1 cellular context compared by ENCODE assay signal in the genomic region with DNA sequence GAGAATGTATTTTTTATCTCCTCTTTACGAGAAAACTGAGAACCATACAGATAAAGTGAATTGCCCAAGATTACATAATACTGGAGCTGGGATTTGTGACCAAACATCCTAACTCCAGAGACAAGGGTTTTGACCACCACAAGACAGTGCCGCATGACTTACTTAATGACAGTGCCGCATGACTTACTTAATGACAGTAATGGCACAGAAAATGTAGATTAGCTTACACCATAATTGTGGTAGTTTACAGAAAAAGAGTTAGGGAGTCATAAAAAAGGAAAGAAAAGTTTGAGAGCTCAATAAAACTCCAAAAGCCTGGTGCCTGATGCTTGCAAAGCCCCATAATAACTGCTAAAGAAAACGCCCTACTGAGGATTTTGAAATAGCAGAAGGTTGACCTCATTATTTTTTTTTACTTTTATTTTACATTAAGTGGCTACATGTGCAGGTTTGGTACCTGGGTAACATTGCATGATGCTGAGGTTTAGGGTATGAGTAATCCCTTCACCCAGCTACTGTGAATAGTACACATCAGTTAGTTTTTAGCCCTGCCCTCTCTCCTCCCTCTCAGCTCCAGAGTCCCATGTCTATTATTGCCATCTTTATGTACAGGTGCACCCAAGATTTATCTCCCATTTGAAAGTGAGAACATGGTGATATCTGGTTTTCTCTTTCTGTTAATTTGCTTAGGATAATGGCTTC.
TF ChIP-seq lines count a peak whose summit lies in the region.

No MANE protein-coding gene starts in this region.

TF ChIP-seq in HEK293, 187 proteins besides CTCF, POLR2A, EP300 and RAD21 (continued from another document and continues in another):
- TF ChIP-seq, protein P1, sequence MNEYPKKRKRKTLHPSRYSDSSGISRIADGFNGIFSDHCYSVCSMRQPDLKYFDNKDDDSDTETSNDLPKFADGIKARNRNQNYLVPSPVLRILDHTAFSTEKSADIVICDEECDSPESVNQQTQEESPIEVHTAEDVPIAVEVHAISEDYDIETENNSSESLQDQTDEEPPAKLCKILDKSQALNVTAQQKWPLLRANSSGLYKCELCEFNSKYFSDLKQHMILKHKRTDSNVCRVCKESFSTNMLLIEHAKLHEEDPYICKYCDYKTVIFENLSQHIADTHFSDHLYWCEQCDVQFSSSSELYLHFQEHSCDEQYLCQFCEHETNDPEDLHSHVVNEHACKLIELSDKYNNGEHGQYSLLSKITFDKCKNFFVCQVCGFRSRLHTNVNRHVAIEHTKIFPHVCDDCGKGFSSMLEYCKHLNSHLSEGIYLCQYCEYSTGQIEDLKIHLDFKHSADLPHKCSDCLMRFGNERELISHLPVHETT (tag by site-specific recombination; IDR thresholded peaks at IDR 0.05): no peak
- no peak for TF ChIP-seq REPIN1 (tag by site-specific recombination; IDR thresholded peaks at IDR 0.05; ENCODE audit: low read depth)
- no peak for TF ChIP-seq ZNF416 (tag by site-specific recombination; IDR thresholded peaks at IDR 0.05)
- no peak for TF ChIP-seq ZNF221 (tag by site-specific recombination; IDR thresholded peaks at IDR 0.05; ENCODE audit: borderline replicate concordance)
- no peak for TF ChIP-seq ZNF112 (tag by site-specific recombination; IDR thresholded peaks at IDR 0.05)
- TF ChIP-seq ZNF596 (tag by site-specific recombination; IDR thresholded peaks at IDR 0.05): no peak
- TF ChIP-seq, protein P2, sequence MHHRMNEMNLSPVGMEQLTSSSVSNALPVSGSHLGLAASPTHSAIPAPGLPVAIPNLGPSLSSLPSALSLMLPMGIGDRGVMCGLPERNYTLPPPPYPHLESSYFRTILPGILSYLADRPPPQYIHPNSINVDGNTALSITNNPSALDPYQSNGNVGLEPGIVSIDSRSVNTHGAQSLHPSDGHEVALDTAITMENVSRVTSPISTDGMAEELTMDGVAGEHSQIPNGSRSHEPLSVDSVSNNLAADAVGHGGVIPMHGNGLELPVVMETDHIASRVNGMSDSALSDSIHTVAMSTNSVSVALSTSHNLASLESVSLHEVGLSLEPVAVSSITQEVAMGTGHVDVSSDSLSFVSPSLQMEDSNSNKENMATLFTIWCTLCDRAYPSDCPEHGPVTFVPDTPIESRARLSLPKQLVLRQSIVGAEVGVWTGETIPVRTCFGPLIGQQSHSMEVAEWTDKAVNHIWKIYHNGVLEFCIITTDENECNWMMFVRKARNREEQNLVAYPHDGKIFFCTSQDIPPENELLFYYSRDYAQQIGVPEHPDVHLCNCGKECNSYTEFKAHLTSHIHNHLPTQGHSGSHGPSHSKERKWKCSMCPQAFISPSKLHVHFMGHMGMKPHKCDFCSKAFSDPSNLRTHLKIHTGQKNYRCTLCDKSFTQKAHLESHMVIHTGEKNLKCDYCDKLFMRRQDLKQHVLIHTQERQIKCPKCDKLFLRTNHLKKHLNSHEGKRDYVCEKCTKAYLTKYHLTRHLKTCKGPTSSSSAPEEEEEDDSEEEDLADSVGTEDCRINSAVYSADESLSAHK (tag by site-specific recombination; IDR thresholded peaks at IDR 0.05): 0 out of 2 replicates have a peak, but pooled peaks have one; percentile 37
- TF ChIP-seq ZNF658 (tag by site-specific recombination; IDR thresholded peaks at IDR 0.05): no peak
- TF ChIP-seq, protein P3, sequence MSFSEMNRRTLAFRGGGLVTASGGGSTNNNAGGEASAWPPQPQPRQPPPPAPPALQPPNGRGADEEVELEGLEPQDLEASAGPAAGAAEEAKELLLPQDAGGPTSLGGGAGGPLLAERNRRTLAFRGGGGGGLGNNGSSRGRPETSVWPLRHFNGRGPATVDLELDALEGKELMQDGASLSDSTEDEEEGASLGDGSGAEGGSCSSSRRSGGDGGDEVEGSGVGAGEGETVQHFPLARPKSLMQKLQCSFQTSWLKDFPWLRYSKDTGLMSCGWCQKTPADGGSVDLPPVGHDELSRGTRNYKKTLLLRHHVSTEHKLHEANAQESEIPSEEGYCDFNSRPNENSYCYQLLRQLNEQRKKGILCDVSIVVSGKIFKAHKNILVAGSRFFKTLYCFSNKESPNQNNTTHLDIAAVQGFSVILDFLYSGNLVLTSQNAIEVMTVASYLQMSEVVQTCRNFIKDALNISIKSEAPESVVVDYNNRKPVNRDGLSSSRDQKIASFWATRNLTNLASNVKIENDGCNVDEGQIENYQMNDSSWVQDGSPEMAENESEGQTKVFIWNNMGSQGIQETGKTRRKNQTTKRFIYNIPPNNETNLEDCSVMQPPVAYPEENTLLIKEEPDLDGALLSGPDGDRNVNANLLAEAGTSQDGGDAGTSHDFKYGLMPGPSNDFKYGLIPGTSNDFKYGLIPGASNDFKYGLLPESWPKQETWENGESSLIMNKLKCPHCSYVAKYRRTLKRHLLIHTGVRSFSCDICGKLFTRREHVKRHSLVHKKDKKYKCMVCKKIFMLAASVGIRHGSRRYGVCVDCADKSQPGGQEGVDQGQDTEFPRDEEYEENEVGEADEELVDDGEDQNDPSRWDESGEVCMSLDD (tag by site-specific recombination; IDR thresholded peaks at IDR 0.05): no peak
- peak; percentile 87 for TF ChIP-seq TRIM28 (IDR thresholded peaks at IDR 0.05; ENCODE audit: borderline replicate concordance, low read length)
- no peak for TF ChIP-seq ZNF777 (tag by site-specific recombination; IDR thresholded peaks at IDR 0.05; ENCODE audit: borderline replicate concordance)
- TF ChIP-seq ZNF354C (tag by site-specific recombination; IDR thresholded peaks at IDR 0.05; ENCODE audit: borderline replicate concordance, low read depth): no peak
- TF ChIP-seq ZNF776 (tag by site-specific recombination; IDR thresholded peaks at IDR 0.05; ENCODE audit: borderline replicate concordance): no peak
- no peak for TF ChIP-seq ZNF473 (tag by site-specific recombination; IDR thresholded peaks at IDR 0.05)
- TF ChIP-seq ZNF560 (tag by site-specific recombination; IDR thresholded peaks at IDR 0.05; ENCODE audit: borderline replicate concordance): no peak
- TF ChIP-seq, protein P4, sequence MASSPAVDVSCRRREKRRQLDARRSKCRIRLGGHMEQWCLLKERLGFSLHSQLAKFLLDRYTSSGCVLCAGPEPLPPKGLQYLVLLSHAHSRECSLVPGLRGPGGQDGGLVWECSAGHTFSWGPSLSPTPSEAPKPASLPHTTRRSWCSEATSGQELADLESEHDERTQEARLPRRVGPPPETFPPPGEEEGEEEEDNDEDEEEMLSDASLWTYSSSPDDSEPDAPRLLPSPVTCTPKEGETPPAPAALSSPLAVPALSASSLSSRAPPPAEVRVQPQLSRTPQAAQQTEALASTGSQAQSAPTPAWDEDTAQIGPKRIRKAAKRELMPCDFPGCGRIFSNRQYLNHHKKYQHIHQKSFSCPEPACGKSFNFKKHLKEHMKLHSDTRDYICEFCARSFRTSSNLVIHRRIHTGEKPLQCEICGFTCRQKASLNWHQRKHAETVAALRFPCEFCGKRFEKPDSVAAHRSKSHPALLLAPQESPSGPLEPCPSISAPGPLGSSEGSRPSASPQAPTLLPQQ (tag by site-specific recombination; IDR thresholded peaks at IDR 0.05): peak; percentile 13; the same call in 1 of the 2 replicates
- TF ChIP-seq, protein P5, sequence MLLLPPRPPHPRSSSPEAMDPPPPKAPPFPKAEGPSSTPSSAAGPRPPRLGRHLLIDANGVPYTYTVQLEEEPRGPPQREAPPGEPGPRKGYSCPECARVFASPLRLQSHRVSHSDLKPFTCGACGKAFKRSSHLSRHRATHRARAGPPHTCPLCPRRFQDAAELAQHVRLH (tag by site-specific recombination; IDR thresholded peaks at IDR 0.05): no peak
- no peak for TF ChIP-seq ZNF555 (tag by site-specific recombination; conservative IDR thresholded peaks at IDR 0.05)
- no peak for TF ChIP-seq ZNF274 (IDR thresholded peaks at IDR 0.05; ENCODE audit: low read length)
- TF ChIP-seq ZNF274 (tag by site-specific recombination; IDR thresholded peaks at IDR 0.05; ENCODE audit: borderline replicate concordance): no peak
- TF ChIP-seq ZNF157 (tag by site-specific recombination; IDR thresholded peaks at IDR 0.05): no peak
- TF ChIP-seq, protein P6, sequence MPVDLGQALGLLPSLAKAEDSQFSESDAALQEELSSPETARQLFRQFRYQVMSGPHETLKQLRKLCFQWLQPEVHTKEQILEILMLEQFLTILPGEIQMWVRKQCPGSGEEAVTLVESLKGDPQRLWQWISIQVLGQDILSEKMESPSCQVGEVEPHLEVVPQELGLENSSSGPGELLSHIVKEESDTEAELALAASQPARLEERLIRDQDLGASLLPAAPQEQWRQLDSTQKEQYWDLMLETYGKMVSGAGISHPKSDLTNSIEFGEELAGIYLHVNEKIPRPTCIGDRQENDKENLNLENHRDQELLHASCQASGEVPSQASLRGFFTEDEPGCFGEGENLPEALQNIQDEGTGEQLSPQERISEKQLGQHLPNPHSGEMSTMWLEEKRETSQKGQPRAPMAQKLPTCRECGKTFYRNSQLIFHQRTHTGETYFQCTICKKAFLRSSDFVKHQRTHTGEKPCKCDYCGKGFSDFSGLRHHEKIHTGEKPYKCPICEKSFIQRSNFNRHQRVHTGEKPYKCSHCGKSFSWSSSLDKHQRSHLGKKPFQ (tag by site-specific recombination; IDR thresholded peaks at IDR 0.05): no peak
- TF ChIP-seq ZNF585B (tag by site-specific recombination; IDR thresholded peaks at IDR 0.05): no peak
- TF ChIP-seq, protein P7, sequence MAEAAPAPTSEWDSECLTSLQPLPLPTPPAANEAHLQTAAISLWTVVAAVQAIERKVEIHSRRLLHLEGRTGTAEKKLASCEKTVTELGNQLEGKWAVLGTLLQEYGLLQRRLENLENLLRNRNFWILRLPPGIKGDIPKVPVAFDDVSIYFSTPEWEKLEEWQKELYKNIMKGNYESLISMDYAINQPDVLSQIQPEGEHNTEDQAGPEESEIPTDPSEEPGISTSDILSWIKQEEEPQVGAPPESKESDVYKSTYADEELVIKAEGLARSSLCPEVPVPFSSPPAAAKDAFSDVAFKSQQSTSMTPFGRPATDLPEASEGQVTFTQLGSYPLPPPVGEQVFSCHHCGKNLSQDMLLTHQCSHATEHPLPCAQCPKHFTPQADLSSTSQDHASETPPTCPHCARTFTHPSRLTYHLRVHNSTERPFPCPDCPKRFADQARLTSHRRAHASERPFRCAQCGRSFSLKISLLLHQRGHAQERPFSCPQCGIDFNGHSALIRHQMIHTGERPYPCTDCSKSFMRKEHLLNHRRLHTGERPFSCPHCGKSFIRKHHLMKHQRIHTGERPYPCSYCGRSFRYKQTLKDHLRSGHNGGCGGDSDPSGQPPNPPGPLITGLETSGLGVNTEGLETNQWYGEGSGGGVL (tag by site-specific recombination; IDR thresholded peaks at IDR 0.05): no peak
- TF ChIP-seq ZNF707 (tag by site-specific recombination; IDR thresholded peaks at IDR 0.05): no peak
- no peak for TF ChIP-seq ZFP3 (tag by site-specific recombination; IDR thresholded peaks at IDR 0.05; ENCODE audit: low read depth)
- TF ChIP-seq GLIS2 (tag by site-specific recombination; IDR thresholded peaks at IDR 0.05): no peak
- TF ChIP-seq ZNF768 (tag by site-specific recombination; IDR thresholded peaks at IDR 0.05): no peak
- TF ChIP-seq KLF1 (tag by site-specific recombination; IDR thresholded peaks at IDR 0.05): no peak
- TF ChIP-seq ZNF335 (tag by site-specific recombination; conservative IDR thresholded peaks at IDR 0.05): no peak; the same call in 1 of the 2 replicates
- TF ChIP-seq, protein P8, sequence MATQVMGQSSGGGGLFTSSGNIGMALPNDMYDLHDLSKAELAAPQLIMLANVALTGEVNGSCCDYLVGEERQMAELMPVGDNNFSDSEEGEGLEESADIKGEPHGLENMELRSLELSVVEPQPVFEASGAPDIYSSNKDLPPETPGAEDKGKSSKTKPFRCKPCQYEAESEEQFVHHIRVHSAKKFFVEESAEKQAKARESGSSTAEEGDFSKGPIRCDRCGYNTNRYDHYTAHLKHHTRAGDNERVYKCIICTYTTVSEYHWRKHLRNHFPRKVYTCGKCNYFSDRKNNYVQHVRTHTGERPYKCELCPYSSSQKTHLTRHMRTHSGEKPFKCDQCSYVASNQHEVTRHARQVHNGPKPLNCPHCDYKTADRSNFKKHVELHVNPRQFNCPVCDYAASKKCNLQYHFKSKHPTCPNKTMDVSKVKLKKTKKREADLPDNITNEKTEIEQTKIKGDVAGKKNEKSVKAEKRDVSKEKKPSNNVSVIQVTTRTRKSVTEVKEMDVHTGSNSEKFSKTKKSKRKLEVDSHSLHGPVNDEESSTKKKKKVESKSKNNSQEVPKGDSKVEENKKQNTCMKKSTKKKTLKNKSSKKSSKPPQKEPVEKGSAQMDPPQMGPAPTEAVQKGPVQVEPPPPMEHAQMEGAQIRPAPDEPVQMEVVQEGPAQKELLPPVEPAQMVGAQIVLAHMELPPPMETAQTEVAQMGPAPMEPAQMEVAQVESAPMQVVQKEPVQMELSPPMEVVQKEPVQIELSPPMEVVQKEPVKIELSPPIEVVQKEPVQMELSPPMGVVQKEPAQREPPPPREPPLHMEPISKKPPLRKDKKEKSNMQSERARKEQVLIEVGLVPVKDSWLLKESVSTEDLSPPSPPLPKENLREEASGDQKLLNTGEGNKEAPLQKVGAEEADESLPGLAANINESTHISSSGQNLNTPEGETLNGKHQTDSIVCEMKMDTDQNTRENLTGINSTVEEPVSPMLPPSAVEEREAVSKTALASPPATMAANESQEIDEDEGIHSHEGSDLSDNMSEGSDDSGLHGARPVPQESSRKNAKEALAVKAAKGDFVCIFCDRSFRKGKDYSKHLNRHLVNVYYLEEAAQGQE (tag by site-specific recombination; IDR thresholded peaks at IDR 0.05): no peak
- no peak for TF ChIP-seq ZNF624 (tag by site-specific recombination; IDR thresholded peaks at IDR 0.05)
- no peak for TF ChIP-seq ZNF654 (tag by site-specific recombination; IDR thresholded peaks at IDR 0.05; ENCODE audit: low read depth)
- TF ChIP-seq ZNF664 (tag by site-specific recombination; IDR thresholded peaks at IDR 0.05): 0 out of 2 replicates have a peak, but pooled peaks have one; percentile 23
- no peak for TF ChIP-seq GLI4 (tag by site-specific recombination; IDR thresholded peaks at IDR 0.05)
- TF ChIP-seq YY2 (tag by site-specific recombination; IDR thresholded peaks at IDR 0.05): no peak
- TF ChIP-seq, protein P9, sequence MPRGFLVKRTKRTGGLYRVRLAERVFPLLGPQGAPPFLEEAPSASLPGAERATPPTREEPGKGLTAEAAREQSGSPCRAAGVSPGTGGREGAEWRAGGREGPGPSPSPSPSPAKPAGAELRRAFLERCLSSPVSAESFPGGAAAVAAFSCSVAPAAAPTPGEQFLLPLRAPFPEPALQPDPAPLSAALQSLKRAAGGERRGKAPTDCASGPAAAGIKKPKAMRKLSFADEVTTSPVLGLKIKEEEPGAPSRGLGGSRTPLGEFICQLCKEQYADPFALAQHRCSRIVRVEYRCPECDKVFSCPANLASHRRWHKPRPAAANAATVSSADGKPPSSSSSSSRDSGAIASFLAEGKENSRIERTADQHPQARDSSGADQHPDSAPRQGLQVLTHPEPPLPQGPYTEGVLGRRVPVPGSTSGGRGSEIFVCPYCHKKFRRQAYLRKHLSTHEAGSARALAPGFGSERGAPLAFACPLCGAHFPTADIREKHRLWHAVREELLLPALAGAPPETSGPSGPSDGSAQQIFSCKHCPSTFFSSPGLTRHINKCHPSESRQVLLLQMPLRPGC (tag by site-specific recombination; IDR thresholded peaks at IDR 0.05): no peak
- TF ChIP-seq ZNF146 (tag by site-specific recombination; IDR thresholded peaks at IDR 0.05): no peak
- TF ChIP-seq, protein P10, sequence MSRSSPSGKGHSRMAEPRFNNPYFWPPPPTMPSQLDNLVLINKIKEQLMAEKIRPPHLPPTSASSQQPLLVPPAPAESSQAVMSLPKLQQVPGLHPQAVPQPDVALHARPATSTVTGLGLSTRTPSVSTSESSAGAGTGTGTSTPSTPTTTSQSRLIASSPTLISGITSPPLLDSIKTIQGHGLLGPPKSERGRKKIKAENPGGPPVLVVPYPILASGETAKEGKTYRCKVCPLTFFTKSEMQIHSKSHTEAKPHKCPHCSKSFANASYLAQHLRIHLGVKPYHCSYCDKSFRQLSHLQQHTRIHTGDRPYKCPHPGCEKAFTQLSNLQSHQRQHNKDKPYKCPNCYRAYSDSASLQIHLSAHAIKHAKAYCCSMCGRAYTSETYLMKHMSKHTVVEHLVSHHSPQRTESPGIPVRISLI (tag by site-specific recombination; IDR thresholded peaks at IDR 0.05): no peak; the same call in 1 of the 2 replicates
- no peak for TF ChIP-seq ZNF184 (tag by site-specific recombination; IDR thresholded peaks at IDR 0.05)
- TF ChIP-seq ZNF223 (tag by site-specific recombination; IDR thresholded peaks at IDR 0.05): no peak
